ENCODE assay signal across 11 cellular contexts in the genomic region with DNA sequence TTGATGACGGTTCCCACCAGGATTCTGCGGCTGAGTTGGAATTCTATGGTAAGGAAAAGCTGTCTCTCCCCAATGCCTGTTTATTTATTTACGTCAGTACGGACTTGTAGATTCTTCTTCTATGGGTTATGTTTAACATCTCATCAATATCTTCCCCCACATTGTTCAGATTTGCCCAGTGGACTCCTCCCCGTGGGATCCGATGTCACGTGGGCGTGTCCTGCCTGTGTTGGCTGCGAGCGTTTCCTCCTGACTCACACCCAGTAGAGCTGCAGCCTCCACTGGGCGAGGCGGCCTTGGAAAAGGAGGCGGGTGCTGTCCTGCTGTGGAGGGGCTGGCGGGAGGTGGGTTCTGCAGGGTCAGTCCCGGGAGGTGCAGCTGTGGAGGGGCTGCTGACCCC. TPM values are rescaled to one million over a fixed set of nuclear protein-coding genes. Genes with fewer than 3 reads are reported as not detected.
A peak's percentile ranks its signal among the peaks of the same experiment; 100 is the strongest.
DNase-seq lines count a peak whose midpoint lies in the region; ATAC-seq, FAIRE-seq and TF ChIP-seq lines count a peak whose summit lies in the region.
"Had no signal": no experiment of that assay in that cellular context is flagged by ENCODE, and none has a peak within 500 bp of the region (broad histone marks: within the 10 kb centered on the region; RNA-seq: fewer than 3 reads in every experiment).

No MANE protein-coding gene starts in this region.

- H3K9me3 ChIP-seq in endothelial cell of umbilical vein (replicated peaks; ENCODE audit: control insufficient read depth, insufficient read depth, low read length) (no peaks in the 10 kb centered on the region), neural progenitor cell (ENCODE audit: low read depth) (no peaks in the 10 kb centered on the region)

- H3K9me1 ChIP-seq in endothelial cell of umbilical vein (replicated peaks; ENCODE audit: control insufficient read depth, extremely low read depth, insufficient read depth, low read length) = no peaks in the 10 kb centered on the region

- H3K36me3 ChIP-seq in endothelial cell of umbilical vein (ENCODE audit: control insufficient read depth in 2 of 2, extremely low read depth in 1 of 2, insufficient read depth in 2 of 2, low read length in 2 of 2) (no peaks in the 10 kb centered on the region), neural progenitor cell (no peaks in the 10 kb centered on the region)

- no peaks in the 10 kb centered on the region for H3K36me3 Mint-ChIP-seq in neural progenitor cell

- H3K4me3 Mint-ChIP-seq in neural progenitor cell = peak overlapping the region; percentile 54
- H3K4me3 Mint-ChIP-seq: neural crest cell had no signal

- TF ChIP-seq CTCF in endothelial cell of umbilical vein (IDR thresholded peaks at IDR 0.05; ENCODE audit: extremely low read depth in 1 of 2, insufficient read depth in 1 of 2, low read depth in 1 of 2, low read length in 2 of 2) = no peak
- no peak for TF ChIP-seq CTCF in neural progenitor cell (IDR thresholded peaks at IDR 0.05)

- no peaks in the 10 kb centered on the region for H3F3A ChIP-seq in neural progenitor cell (ENCODE audit: low read depth)

- no peak overlapping the region for H3K27ac Mint-ChIP-seq in neural progenitor cell

- no peaks in the 10 kb centered on the region for H3K27me3 ChIP-seq in endothelial cell of umbilical vein (ENCODE audit: control insufficient read depth in 2 of 2, insufficient read depth in 2 of 2, low read length in 2 of 2)
- H3K27me3 ChIP-seq in neural progenitor cell = peaks cover 5% of the 10 kb centered on the region

- peaks cover 25% of the 10 kb centered on the region for H3K27me3 Mint-ChIP-seq in neural progenitor cell (ENCODE audit: insufficient read depth, low read depth)

- no peak overlapping the region for H3K9ac ChIP-seq in endothelial cell of umbilical vein (replicated peaks; ENCODE audit: extremely low read depth, insufficient read depth, low read length)
- no peak overlapping the region for H3K9ac ChIP-seq in neural progenitor cell

- H2AFZ ChIP-seq in endothelial cell of umbilical vein (ENCODE audit: low read depth, low read length) (no peak overlapping the region), neural progenitor cell (replicated peaks) (no peak overlapping the region)

- intact Hi-C loops in endothelial cell of umbilical vein (cut with micrococcal nuclease) = no loop called here

- H3K79me2 ChIP-seq in endothelial cell of umbilical vein (ENCODE audit: control insufficient read depth, insufficient read depth, low read length) (no peaks in the 10 kb centered on the region), neural progenitor cell (ENCODE audit: low read depth) (no peaks in the 10 kb centered on the region)

- no peaks in the 10 kb centered on the region for H4K20me1 ChIP-seq in endothelial cell of umbilical vein (replicated peaks; ENCODE audit: control insufficient read depth, extremely low read depth, insufficient read depth, low read length)
- no peaks in the 10 kb centered on the region for H4K20me1 ChIP-seq in neural progenitor cell (ENCODE audit: low read depth)

- peaks cover 3% of the 10 kb centered on the region for H3K4me1 ChIP-seq in endothelial cell of umbilical vein (ENCODE audit: control insufficient read depth, extremely low read depth, insufficient read depth, low read length)
- no peaks in the 10 kb centered on the region for H3K4me1 ChIP-seq in neural progenitor cell

- TF ChIP-seq POLR2A in endothelial cell of umbilical vein (IDR thresholded peaks at IDR 0.05; ENCODE audit: low read depth, low read length) = no peak

- BruUV-seq in endothelial cell of umbilical vein (replicated peaks; lab: Mats Ljungman, UMichigan) = no TSS peak

- H3K27ac ChIP-seq in endothelial cell of umbilical vein (ENCODE audit: insufficient read depth, low read depth, low read length) (no peak overlapping the region), neural progenitor cell (no peak overlapping the region)

- dilution Hi-C loops in endothelial cell of umbilical vein (cut with MboI; ENCODE audit: extremely low pct_ligation_motif_present, low sequenced_read_pairs) = no loop called here

- peak; percentile 86 for FAIRE-seq in endothelial cell of umbilical vein (lab: Jason Lieb, UNC)
- FAIRE-seq: GM12878 had no signal

- H3K4me3 ChIP-seq in endothelial cell of umbilical vein (replicated peaks in 1 of 3; ENCODE audit: insufficient read depth in 1 of 3, low read depth in 1 of 3, low read length in 3 of 3) (no peak overlapping the region), neural progenitor cell (no peak overlapping the region)
- H3K4me3 ChIP-seq: GM12878 had no signal

- POLR2A ChIA-PET in endothelial cell of umbilical vein (lab: Charles Lee) = no interaction called here

- DNase-seq in ELR (ENCODE audit: low read depth) (peak; percentile 82), NCI-H748 (lab: John Stamatoyannopoulos, UW; ENCODE audit: unreplicated experiment) (peak; percentile 57), endothelial cell of umbilical vein (ENCODE audit: low read depth, low spot score) (peak; percentile 69), neural progenitor cell (ENCODE audit: low spot score) (no peak), NCI-H2171 treated with DMSO at 0.1 percent for 48 hours (lab: John Stamatoyannopoulos, UW) (no peak), NCI-H146 (lab: John Stamatoyannopoulos, UW) (no peak)
- DNase-seq: NCI-H526 treated with DMSO at 0.1 percent for 48 hours had no signal

- CTCF ChIA-PET in endothelial cell of umbilical vein (lab: Charles Lee) = interaction anchor here (1.9 kb wide), 1 partner anchor 21 kb away, joined by 7 read pairs; no protein-coding TSS in a partner anchor

- H3K9me3 Mint-ChIP-seq in neural progenitor cell = no peaks in the 10 kb centered on the region
- H3K9me3 Mint-ChIP-seq: neural crest cell had no signal

- no peaks in the 10 kb centered on the region for H3K4me1 Mint-ChIP-seq in neural progenitor cell
- H3K4me1 Mint-ChIP-seq: neural crest cell had no signal

- no peak for ATAC-seq in GM21526 (IDR thresholded peaks at IDR 0.05; ENCODE audit: low FRiP score, unreplicated experiment)
- no peak for ATAC-seq in GM18867 (IDR thresholded peaks at IDR 0.05; ENCODE audit: unreplicated experiment)
- ATAC-seq: GM12878 had no signal

- no peak overlapping the region for H3K4me2 ChIP-seq in endothelial cell of umbilical vein (ENCODE audit: insufficient read depth, low read length)
- H3K4me2 ChIP-seq in neural progenitor cell = no peak overlapping the region

TF ChIP-seq in endothelial cell of umbilical vein, 7 proteins besides CTCF, POLR2A, EP300 and RAD21:
- TF ChIP-seq POLR2AphosphoS5 (IDR thresholded peaks at IDR 0.05; ENCODE audit: insufficient read depth, low read depth, low read length) (no peak), MYC (IDR thresholded peaks at IDR 0.05; ENCODE audit: low read depth, low read length) (no peak), GATA2 (IDR thresholded peaks at IDR 0.05; ENCODE audit: insufficient read depth, insufficient read length, low read depth, low read length) (no peak), EZH2 (IDR thresholded peaks at IDR 0.05; ENCODE audit: borderline replicate concordance, low read depth, low read length, severe bottlenecking) (no peak), FOS (IDR thresholded peaks at IDR 0.05; ENCODE audit: borderline replicate concordance, insufficient read depth, low read length) (peak; percentile 51), JUN (IDR thresholded peaks at IDR 0.05; ENCODE audit: borderline replicate concordance, insufficient read depth, insufficient read length, low read depth) (no peak)
- TF ChIP-seq, protein P1, sequence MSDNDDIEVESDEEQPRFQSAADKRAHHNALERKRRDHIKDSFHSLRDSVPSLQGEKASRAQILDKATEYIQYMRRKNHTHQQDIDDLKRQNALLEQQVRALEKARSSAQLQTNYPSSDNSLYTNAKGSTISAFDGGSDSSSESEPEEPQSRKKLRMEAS (IDR thresholded peaks at IDR 0.05; ENCODE audit: insufficient read depth, insufficient read length) = peak; percentile 87

RNA-seq across cellular contexts. Expression of gene SLCO4A1, which starts 46.8 kb away (rescaled TPM):
- 3.3 and 4.1 TPM in 2 replicates for total RNA-seq in endothelial cell of umbilical vein
- polyA plus RNA-seq in endothelial cell of umbilical vein = 0.92 and 1.4 TPM in 2 replicates
- polyA plus RNA-seq in endothelial cell of umbilical vein (2011; cell fraction: cytosol; rRNA removed) = 1.1 and 1.4 TPM in 2 replicates
- 2.6 and 3.5 TPM in 2 replicates for polyA plus RNA-seq in endothelial cell of umbilical vein (2011; cell fraction: nucleus; rRNA removed)
- 3.8 and 5.4 TPM in 2 replicates for polyA plus RNA-seq in endothelial cell of umbilical vein (2012)
- polyA minus RNA-seq in endothelial cell of umbilical vein = 0.55 and 1.00 TPM in 2 replicates
- 30.2 TPM for polyA minus RNA-seq in endothelial cell of umbilical vein (2011; cell fraction: cytosol; rRNA and poly(A)+ RNA removed)
- polyA minus RNA-seq in endothelial cell of umbilical vein (2011; cell fraction: nucleus; rRNA and poly(A)+ RNA removed) = 1.1 and 1.7 TPM in 2 replicates
- total RNA-seq in neural progenitor cell (ENCODE audit: low replicate concordance) = 0.88 and 3.1 TPM in 2 replicates

Comparison
In these comparisons a context has a peak if more than half of its experiments do, and no peak if none do; other contexts are left out.
1. DNase-seq: peak in ELR (single experiment), NCI-H748 (single experiment) and endothelial cell of umbilical vein (single experiment); none in neural progenitor cell (single experiment), NCI-H2171 treated with DMSO at 0.1 percent for 48 hours (single experiment) and NCI-H146 (single experiment).